In genomic region chr1:5371270-5371669, GRCh38 we compare ENCODE assay signal across 19 cellular contexts.
DNase-seq lines count a peak whose midpoint lies in the region; ATAC-seq and TF ChIP-seq lines count a peak whose summit lies in the region.
"Had no signal": no experiment of that assay in that cellular context is flagged by ENCODE, and none has a peak within 500 bp of the region (broad histone marks: within the 10 kb centered on the region; RNA-seq: fewer than 3 reads in every experiment).

No MANE protein-coding gene starts in this region.

- intact Hi-C loops in activated CD4-positive, alpha-beta memory T cell treated with anti-CD3 and anti-CD28 coated beads for 36 hours (cut with micrococcal nuclease): no loop called here
- intact Hi-C loops in testis (cut with DNase I; ENCODE audit: low total_unique reads): no loop called here

- no peaks in the 10 kb centered on the region for H3K4me1 ChIP-seq in testis
- H3K4me1 ChIP-seq: BLaER1, Caco-2 had no signal

- peak overlapping the region; percentile 15 for H3K27ac Mint-ChIP-seq in T-helper 1 cell treated with Interleukin-12 subunit alpha and Interleukin-12 subunit beta and Interleukin-4 antibody, amounts not matched to agents 30 μg/mL and 1 μg/mL, for 36 hours
- H3K27ac Mint-ChIP-seq in activated CD4-positive, alpha-beta memory T cell treated with anti-CD3 and anti-CD28 coated beads, Interleukin-2, amount 10 ng/mL, durations not matched to agents 7 days and 5 days: peak overlapping the region; percentile 77
- H3K27ac Mint-ChIP-seq in activated CD4-positive, alpha-beta memory T cell treated with anti-CD3 and anti-CD28 coated beads for 36 hours: no peak overlapping the region
- H3K27ac Mint-ChIP-seq: B cell had no signal

- 71 to 74% methylated on average over 7 of the region's 7 CpGs for WGBS in testis, 2 donors

- POLR2A ChIA-PET in activated CD4-positive, alpha-beta memory T cell treated with anti-CD3 and anti-CD28 coated beads, Interleukin-2, amount 10 ng/mL, durations not matched to agents 7 days and 5 days (lab: Charles Lee): interaction anchor here (1.6 to 5.1 kb wide), 2 partner anchors 17 to 51 kb away, joined by 3 to 37 read pairs; no protein-coding TSS in a partner anchor
- POLR2A ChIA-PET in activated CD4-positive, alpha-beta memory T cell treated with anti-CD3 and anti-CD28 coated beads for 36 hours (lab: Charles Lee): no interaction called here
- POLR2A ChIA-PET in RWPE1 (lab: Yijun Ruan, JAX; ENCODE audit: low non-redundant PET): no interaction called here

- H3K36me3 ChIP-seq in testis (ENCODE audit: low read depth, missing control alignments): no peaks in the 10 kb centered on the region
- H3K36me3 ChIP-seq: BLaER1 had no signal

- TF ChIP-seq POLR2A in testis (IDR thresholded peaks at IDR 0.05): no peak

- no peak for TF ChIP-seq CTCF in testis (IDR thresholded peaks at IDR 0.05)
- no peak for TF ChIP-seq CTCF in RWPE1 (conservative IDR thresholded peaks at IDR 0.05; ENCODE audit: low read depth)

- no peak overlapping the region for H3K4me3 ChIP-seq in testis
- H3K4me3 ChIP-seq: BLaER1, GM23248 had no signal

- peaks cover 19% of the 10 kb centered on the region for H3K4me1 Mint-ChIP-seq in T-helper 1 cell treated with Interleukin-12 subunit alpha and Interleukin-12 subunit beta and Interleukin-4 antibody, amounts not matched to agents 30 μg/mL and 1 μg/mL, for 36 hours (ENCODE audit: low read depth)
- H3K4me1 Mint-ChIP-seq in activated CD4-positive, alpha-beta memory T cell treated with anti-CD3 and anti-CD28 coated beads, Interleukin-2, amount 10 ng/mL, durations not matched to agents 7 days and 5 days: peaks cover 27% of the 10 kb centered on the region
- peaks cover 21% of the 10 kb centered on the region for H3K4me1 Mint-ChIP-seq in activated CD4-positive, alpha-beta memory T cell treated with anti-CD3 and anti-CD28 coated beads for 36 hours (ENCODE audit: low read depth)
- H3K4me1 Mint-ChIP-seq: B cell had no signal

- H3K9me3 Mint-ChIP-seq in T-helper 1 cell treated with Interleukin-12 subunit alpha and Interleukin-12 subunit beta and Interleukin-4 antibody, amounts not matched to agents 30 μg/mL and 1 μg/mL, for 36 hours: peaks cover 10% of the 10 kb centered on the region
- H3K9me3 Mint-ChIP-seq in activated CD4-positive, alpha-beta memory T cell treated with anti-CD3 and anti-CD28 coated beads, Interleukin-2, amount 10 ng/mL, durations not matched to agents 7 days and 5 days: peaks cover 16% of the 10 kb centered on the region
- peaks cover 8% of the 10 kb centered on the region for H3K9me3 Mint-ChIP-seq in activated CD4-positive, alpha-beta memory T cell treated with anti-CD3 and anti-CD28 coated beads for 36 hours

- no peaks in the 10 kb centered on the region for H3K27me3 Mint-ChIP-seq in T-helper 1 cell treated with Interleukin-12 subunit alpha and Interleukin-12 subunit beta and Interleukin-4 antibody, amounts not matched to agents 30 μg/mL and 1 μg/mL, for 36 hours (ENCODE audit: low read depth)
- H3K27me3 Mint-ChIP-seq in activated CD4-positive, alpha-beta memory T cell treated with anti-CD3 and anti-CD28 coated beads, Interleukin-2, amount 10 ng/mL, durations not matched to agents 7 days and 5 days: no peaks in the 10 kb centered on the region
- H3K27me3 Mint-ChIP-seq in activated CD4-positive, alpha-beta memory T cell treated with anti-CD3 and anti-CD28 coated beads for 36 hours: no peaks in the 10 kb centered on the region
- H3K27me3 Mint-ChIP-seq: B cell; CD4-positive, CD25-positive, alpha-beta regulatory T cell had no signal

- CTCF ChIA-PET in activated CD4-positive, alpha-beta memory T cell treated with anti-CD3 and anti-CD28 coated beads, Interleukin-2, amount 10 ng/mL, durations not matched to agents 7 days and 5 days (lab: Charles Lee): interaction anchor here (2.7 to 3.1 kb wide), 2 partner anchors 17 to 85 kb away, joined by 13 to 26 read pairs; no protein-coding TSS in a partner anchor
- CTCF ChIA-PET in activated CD4-positive, alpha-beta memory T cell treated with anti-CD3 and anti-CD28 coated beads for 36 hours (lab: Charles Lee): no interaction called here
- CTCF ChIA-PET in RWPE1 (lab: Yijun Ruan, JAX): interaction anchor here (0.7 kb wide), 1 partner anchor 9 kb away, joined by 4 read pairs; no protein-coding TSS in a partner anchor

- no peaks in the 10 kb centered on the region for H3K9me3 ChIP-seq in testis
- H3K9me3 ChIP-seq: Caco-2 had no signal

- H3K4me3 Mint-ChIP-seq in T-helper 1 cell treated with Interleukin-12 subunit alpha and Interleukin-12 subunit beta and Interleukin-4 antibody, amounts not matched to agents 30 μg/mL and 1 μg/mL, for 36 hours: no peak overlapping the region
- no peak overlapping the region for H3K4me3 Mint-ChIP-seq in activated CD4-positive, alpha-beta memory T cell treated with anti-CD3 and anti-CD28 coated beads, Interleukin-2, amount 10 ng/mL, durations not matched to agents 7 days and 5 days
- no peak overlapping the region for H3K4me3 Mint-ChIP-seq in activated CD4-positive, alpha-beta memory T cell treated with anti-CD3 and anti-CD28 coated beads for 36 hours
- H3K4me3 Mint-ChIP-seq: B cell; CD8-positive, alpha-beta T cell had no signal

- H3K27me3 ChIP-seq in testis: no peaks in the 10 kb centered on the region
- H3K27me3 ChIP-seq: BLaER1 had no signal

- ATAC-seq in left lobe of liver: peak; percentile 77
- ATAC-seq: CD8-positive, alpha-beta T cell had no signal

- no peak overlapping the region for H3K27ac ChIP-seq in testis
- no peak overlapping the region for H3K27ac ChIP-seq in RWPE1
- H3K27ac ChIP-seq: 22Rv1, BLaER1, C4-2B, GM23248 had no signal

- H3K36me3 Mint-ChIP-seq in T-helper 1 cell treated with Interleukin-12 subunit alpha and Interleukin-12 subunit beta and Interleukin-4 antibody, amounts not matched to agents 30 μg/mL and 1 μg/mL, for 36 hours (ENCODE audit: low read depth): peaks cover 5% of the 10 kb centered on the region
- peaks cover 26% of the 10 kb centered on the region for H3K36me3 Mint-ChIP-seq in activated CD4-positive, alpha-beta memory T cell treated with anti-CD3 and anti-CD28 coated beads, Interleukin-2, amount 10 ng/mL, durations not matched to agents 7 days and 5 days (ENCODE audit: low read depth)
- H3K36me3 Mint-ChIP-seq in activated CD4-positive, alpha-beta memory T cell treated with anti-CD3 and anti-CD28 coated beads for 36 hours: peaks cover 9% of the 10 kb centered on the region
- H3K36me3 Mint-ChIP-seq: CD4-positive, CD25-positive, alpha-beta regulatory T cell had no signal

- DNase-seq in T-helper 1 cell (no peak), left lobe of liver (ENCODE audit: low spot score) (peak; percentile 75), testis (peak; percentile 2), RWPE1 (ENCODE audit: low spot score) (no peak)
- DNase-seq in activated CD4-positive, alpha-beta memory T cell treated with anti-CD3 and anti-CD28 coated beads, Interleukin-2, amount 10 ng/mL, durations not matched to agents 7 days and 5 days: no peak
- no peak for DNase-seq in activated CD4-positive, alpha-beta memory T cell treated with anti-CD3 and anti-CD28 coated beads for 36 hours
- DNase-seq: Caco-2; CD4-positive, CD25-positive, alpha-beta regulatory T cell; CD8-positive, alpha-beta T cell; DMS153; DND-41; GM23248; H7; HCEC 1CT had no signal

Comparison
In these comparisons a context has a peak if more than half of its experiments do, and no peak if none do; other contexts are left out.
1. DNase-seq: peak in left lobe of liver (single experiment) and testis (single experiment); none in T-helper 1 cell (0 of 5), activated CD4-positive, alpha-beta memory T cell treated with anti-CD3 and anti-CD28 coated beads, Interleukin-2, amount 10 ng/mL, durations not matched to agents 7 days and 5 days (single experiment), activated CD4-positive, alpha-beta memory T cell treated with anti-CD3 and anti-CD28 coated beads for 36 hours (single experiment) and RWPE1 (single experiment).